Comparison of ENCODE assay signal across 8 cellular contexts in the genomic region with DNA sequence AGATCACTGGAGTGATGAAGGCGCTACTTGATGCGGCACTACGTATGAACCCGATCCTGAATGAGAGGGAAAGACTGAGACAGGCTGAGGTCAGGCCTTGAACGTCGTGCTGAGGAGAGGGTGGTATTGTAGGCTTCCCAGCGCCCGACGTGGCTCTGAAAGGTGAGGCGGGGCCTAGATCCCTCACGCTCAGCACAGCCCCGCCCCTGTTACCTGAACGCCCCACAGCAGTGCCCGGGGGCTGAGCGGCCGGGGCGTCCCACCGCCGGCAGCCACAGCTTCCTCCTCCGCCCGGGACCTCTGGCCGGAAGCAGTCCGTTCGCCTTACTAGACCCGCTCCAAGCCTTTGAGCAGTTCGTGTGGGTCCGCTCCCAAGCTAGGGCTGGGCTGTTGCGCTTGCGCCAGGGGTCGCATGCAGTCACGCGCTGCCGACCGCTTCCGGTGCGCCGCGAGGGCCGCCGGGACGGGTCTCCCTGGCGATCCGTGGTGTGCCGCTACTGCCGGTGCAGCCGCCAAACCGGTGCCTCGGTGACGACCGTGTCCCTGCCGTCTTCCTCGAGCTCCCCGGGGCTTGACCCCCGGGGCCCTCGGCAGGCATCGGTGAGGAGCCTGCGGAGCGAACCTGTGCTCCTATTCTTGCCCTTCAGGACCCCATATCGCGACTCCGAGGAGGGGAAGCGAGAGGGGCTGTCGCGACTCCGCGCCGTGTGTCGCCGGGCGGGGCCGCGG. TPM values are rescaled to one million over a fixed set of nuclear protein-coding genes. Genes with fewer than 3 reads are reported as not detected.
DNase-seq lines count a peak whose midpoint lies in the region; ATAC-seq and TF ChIP-seq lines count a peak whose summit lies in the region.

A gene with protein sequence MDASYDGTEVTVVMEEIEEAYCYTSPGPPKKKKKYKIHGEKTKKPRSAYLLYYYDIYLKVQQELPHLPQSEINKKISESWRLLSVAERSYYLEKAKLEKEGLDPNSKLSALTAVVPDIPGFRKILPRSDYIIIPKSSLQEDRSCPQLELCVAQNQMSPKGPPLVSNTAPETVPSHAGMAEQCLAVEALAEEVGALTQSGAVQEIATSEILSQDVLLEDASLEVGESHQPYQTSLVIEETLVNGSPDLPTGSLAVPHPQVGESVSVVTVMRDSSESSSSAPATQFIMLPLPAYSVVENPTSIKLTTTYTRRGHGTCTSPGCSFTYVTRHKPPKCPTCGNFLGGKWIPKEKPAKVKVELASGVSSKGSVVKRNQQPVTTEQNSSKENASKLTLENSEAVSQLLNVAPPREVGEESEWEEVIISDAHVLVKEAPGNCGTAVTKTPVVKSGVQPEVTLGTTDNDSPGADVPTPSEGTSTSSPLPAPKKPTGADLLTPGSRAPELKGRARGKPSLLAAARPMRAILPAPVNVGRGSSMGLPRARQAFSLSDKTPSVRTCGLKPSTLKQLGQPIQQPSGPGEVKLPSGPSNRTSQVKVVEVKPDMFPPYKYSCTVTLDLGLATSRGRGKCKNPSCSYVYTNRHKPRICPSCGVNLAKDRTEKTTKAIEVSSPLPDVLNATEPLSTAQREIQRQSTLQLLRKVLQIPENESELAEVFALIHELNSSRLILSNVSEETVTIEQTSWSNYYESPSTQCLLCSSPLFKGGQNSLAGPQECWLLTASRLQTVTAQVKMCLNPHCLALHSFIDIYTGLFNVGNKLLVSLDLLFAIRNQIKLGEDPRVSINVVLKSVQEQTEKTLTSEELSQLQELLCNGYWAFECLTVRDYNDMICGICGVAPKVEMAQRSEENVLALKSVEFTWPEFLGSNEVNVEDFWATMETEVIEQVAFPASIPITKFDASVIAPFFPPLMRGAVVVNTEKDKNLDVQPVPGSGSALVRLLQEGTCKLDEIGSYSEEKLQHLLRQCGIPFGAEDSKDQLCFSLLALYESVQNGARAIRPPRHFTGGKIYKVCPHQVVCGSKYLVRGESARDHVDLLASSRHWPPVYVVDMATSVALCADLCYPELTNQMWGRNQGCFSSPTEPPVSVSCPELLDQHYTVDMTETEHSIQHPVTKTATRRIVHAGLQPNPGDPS (N-terminal part only) (plus strand): TSS at position 479 of the 729 bp plus-strand sequence. CDS start 4,114 bp downstream, outside the sequence.
A gene (minus strand): TSS at position 394 of the 729 bp plus-strand sequence. CDS start 4,306 bp downstream, outside the sequence.

- H3K27me3 Mint-ChIP-seq in nephron (ENCODE audit: low read depth) = no peaks in the 10 kb centered on the region

- peak; percentile 95 for ATAC-seq in stimulated activated naive CD8-positive, alpha-beta T cell treated with anti-CD3 and anti-CD28 coated beads, Interleukin-15, Interleukin-2, amounts not matched to agents 100 U/mL and 50 U/mL, for 24 hours

- peaks cover 15% of the 10 kb centered on the region for H3K36me3 Mint-ChIP-seq in nephron (ENCODE audit: low read depth)

- H3K4me1 Mint-ChIP-seq in nephron = peaks cover 34% of the 10 kb centered on the region

- H3K27ac Mint-ChIP-seq in nephron = peak within 1 kb of the TSS; percentile 91 to 98 (median 95)

- DNase-seq in ELF-1 (ENCODE audit: low read depth, low spot score) (peak; percentile 98), H4 (ENCODE audit: low spot score) (peak; percentile 96), LNCaP clone FGC (ENCODE audit: low read depth) (peak; percentile 92), RPMI8226 (peak; percentile 97), fibroblast of pulmonary artery (ENCODE audit: low read depth) (peak; percentile 96)
- DNase-seq in activated T-helper 9 cell treated with anti-CD3 and anti-CD28 coated beads, Interleukin-2, amount 50 U/mL, for 16 hours (ENCODE audit: low read depth) = peak; percentile 81
- peak; percentile 92 for DNase-seq in stimulated activated naive CD8-positive, alpha-beta T cell treated with anti-CD3 and anti-CD28 coated beads, Interleukin-15, Interleukin-2, amounts not matched to agents 100 U/mL and 50 U/mL, for 24 hours

- H3K4me3 Mint-ChIP-seq in nephron = peak within 1 kb of the TSS; percentile 93 to 100 (median 98)

- H3K4me3 ChIP-seq in LNCaP clone FGC (ENCODE audit: low read depth, low read length) (peak within 1 kb of the TSS; percentile 64), fibroblast of pulmonary artery (replicated peaks; ENCODE audit: low read depth, low read length) (peak within 1 kb of the TSS; percentile 78)

- TF ChIP-seq CTCF in LNCaP clone FGC (IDR thresholded peaks at IDR 0.05; ENCODE audit: control insufficient read depth, extremely low read depth, insufficient read depth) (no peak), fibroblast of pulmonary artery (IDR thresholded peaks at IDR 0.05; ENCODE audit: low read length, missing control alignments) (no peak), nephron (IDR thresholded peaks at IDR 0.05; ENCODE audit: unreplicated experiment in 3 of 3) (peak in 1 of 3 experiments; percentile 25)

- H3K9me3 Mint-ChIP-seq in nephron = no peaks in the 10 kb centered on the region

RNA-seq across cellular contexts. Expression of the first gene that starts in this region (rescaled TPM):
- 19.0 and 21.1 TPM in 2 replicates for total RNA-seq in H4 (2014; rRNA removed; shearing (Covaris generic))

RNA-seq across cellular contexts. Expression of the second gene that starts in this region (rescaled TPM):
- 4.0 and 7.4 TPM in 2 replicates for total RNA-seq in H4 (2014; rRNA removed; shearing (Covaris generic))

Comparison
In these comparisons a context has a peak if more than half of its experiments do, and no peak if none do; other contexts are left out.
1. Peak in every context shown above with its lines: DNase-seq, ATAC-seq and H3K4me3 ChIP-seq.